In the genomic region with DNA sequence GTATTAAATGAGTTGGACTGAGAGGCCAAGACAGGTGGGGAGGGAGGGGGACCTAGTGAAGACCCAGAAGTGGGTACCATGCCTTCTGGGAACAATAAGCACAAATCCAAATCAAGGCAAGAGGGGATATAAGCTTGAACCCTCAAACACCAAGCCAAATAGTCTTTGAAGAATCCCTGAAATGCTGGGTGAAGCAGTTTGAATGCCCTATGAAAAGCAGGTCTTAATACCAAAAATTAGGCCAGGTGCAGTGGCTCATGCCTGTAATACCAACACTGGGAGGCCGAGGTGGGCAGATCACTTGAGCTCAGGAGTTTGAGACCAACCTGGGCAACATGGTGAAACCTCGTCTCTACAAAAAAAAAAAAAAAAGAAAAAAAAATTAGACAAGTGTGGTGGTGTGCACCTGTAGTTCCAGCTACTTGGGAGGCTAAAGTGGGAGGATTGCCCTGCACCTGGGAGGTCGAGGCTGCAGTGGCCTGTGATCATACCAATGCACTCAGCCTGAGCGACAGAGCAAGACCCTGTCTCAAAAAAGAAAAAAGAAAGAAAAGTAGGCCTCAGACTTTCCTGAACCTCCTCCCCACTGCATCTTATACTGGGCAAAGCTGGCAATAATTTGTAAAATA, we compare ENCODE assay signal across 9 cellular contexts. TPM values are rescaled to one million over a fixed set of nuclear protein-coding genes. Genes with fewer than 3 reads are reported as not detected.
A peak's percentile ranks its signal among the peaks of the same experiment; 100 is the strongest.
DNase-seq lines count a peak whose midpoint lies in the region; ATAC-seq and TF ChIP-seq lines count a peak whose summit lies in the region.
"Had no signal": no experiment of that assay in that cellular context is flagged by ENCODE, and none has a peak within 500 bp of the region (broad histone marks: within the 10 kb centered on the region; RNA-seq: fewer than 3 reads in every experiment).

No MANE protein-coding gene starts in this region.

- H3K9me3 ChIP-seq in DND-41 (ENCODE audit: insufficient read depth, low read length, severe bottlenecking) (no peaks in the 10 kb centered on the region), skeletal muscle tissue (ENCODE audit: control insufficient read depth in 3 of 3, low read length in 3 of 3) (no peaks in the 10 kb centered on the region)
- no peaks in the 10 kb centered on the region for H3K9me3 ChIP-seq in effector memory CD4-positive, alpha-beta T cell (ENCODE audit: control insufficient read depth, low read length)

- H3K27me3 ChIP-seq in DND-41 (ENCODE audit: insufficient read depth, low read length, poor library complexity) (no peaks in the 10 kb centered on the region), skeletal muscle tissue (ENCODE audit: control insufficient read depth in 3 of 3, insufficient read depth in 3 of 3, low read length in 3 of 3) (no peaks in the 10 kb centered on the region)
- H3K27me3 ChIP-seq in effector memory CD4-positive, alpha-beta T cell (replicated peaks; ENCODE audit: control insufficient read depth, insufficient read depth, low read length, poor library complexity, severe bottlenecking) = no peaks in the 10 kb centered on the region

- ATAC-seq in DND-41 (ENCODE audit: insufficient read depth, low read depth) (no peak), GM19452 (IDR thresholded peaks at IDR 0.05; ENCODE audit: unreplicated experiment) (no peak)
- ATAC-seq: HCT116 had no signal

- H3K4me3 ChIP-seq in DND-41 (ENCODE audit: low read depth in 1 of 2, low read length in 2 of 2) (no peak overlapping the region), skeletal muscle tissue (ENCODE audit: low read length in 3 of 3) (no peak overlapping the region)
- no peak overlapping the region for H3K4me3 ChIP-seq in effector memory CD4-positive, alpha-beta T cell (ENCODE audit: insufficient read depth, low read depth, low read length, poor library complexity, severe bottlenecking)

- DNase-seq in DND-41 (no peak), RWPE1 (ENCODE audit: low spot score) (no peak), GM19240 (ENCODE audit: insufficient read length, low spot score) (no peak), islet precursor cell (no peak), NCI-H2196 treated with DMSO at 0.1 percent for 48 hours (lab: John Stamatoyannopoulos, UW; ENCODE audit: unreplicated experiment) (no peak)
- no peak for DNase-seq in effector memory CD4-positive, alpha-beta T cell

- H3K27ac ChIP-seq in DND-41 (ENCODE audit: low read length) (peak overlapping the region; percentile 19; the same call in 1 of the 2 replicates), RWPE1 (0 out of 2 replicates have a peak overlapping the region, but pooled peaks have one; percentile 34), skeletal muscle tissue (ENCODE audit: low read depth, low read length) (peak overlapping the region; percentile 100)
- H3K27ac ChIP-seq in effector memory CD4-positive, alpha-beta T cell (ENCODE audit: insufficient read depth, low read length, poor library complexity, severe bottlenecking) = peak overlapping the region; percentile 100

- H3K4me2 ChIP-seq in DND-41 (ENCODE audit: insufficient read depth, low read length) = 0 out of 2 replicates have a peak overlapping the region, but pooled peaks have one; percentile 8

- no peak overlapping the region for H2AFZ ChIP-seq in DND-41 (ENCODE audit: low read depth, low read length)

- CTCF ChIA-PET in RWPE1 (lab: Yijun Ruan, JAX) = no interaction called here

- peaks cover 58% of the 10 kb centered on the region for H3K79me2 ChIP-seq in DND-41 (ENCODE audit: insufficient read depth, low read length)

- H3K9ac ChIP-seq in DND-41 (ENCODE audit: low read depth, low read length) (no peak overlapping the region), skeletal muscle tissue (ENCODE audit: low read depth in 1 of 3, low read length in 3 of 3) (peak overlapping the region in 1 of 3 donors; percentile 95)

- TF ChIP-seq CTCF in DND-41 (IDR thresholded peaks at IDR 0.05; ENCODE audit: borderline replicate concordance, extremely low read depth, low read length, poor library complexity, severe bottlenecking) (no peak), RWPE1 (conservative IDR thresholded peaks at IDR 0.05; ENCODE audit: low read depth) (no peak)

- peaks cover 49% of the 10 kb centered on the region for H3K4me1 ChIP-seq in DND-41 (ENCODE audit: insufficient read depth, low read length)
- H3K4me1 ChIP-seq in effector memory CD4-positive, alpha-beta T cell (ENCODE audit: control insufficient read depth, insufficient read depth, low read length, poor library complexity, severe bottlenecking) = peaks cover 54% of the 10 kb centered on the region
- H3K4me1 ChIP-seq in skeletal muscle tissue (ENCODE audit: control insufficient read depth in 3 of 3, insufficient read depth in 3 of 3, low read length in 3 of 3) = peaks cover 16 to 39% (median 25%) of the 10 kb centered on the region in 3 donors

- POLR2A ChIA-PET in RWPE1 (lab: Yijun Ruan, JAX; ENCODE audit: low non-redundant PET) = interaction anchor here (0.5 kb wide), 1 partner anchor 162 kb away, joined by 15 read pairs; no protein-coding TSS in a partner anchor

- H3K36me3 ChIP-seq in DND-41 (ENCODE audit: insufficient read depth, low read length) = peaks cover 24% of the 10 kb centered on the region
- H3K36me3 ChIP-seq in effector memory CD4-positive, alpha-beta T cell (ENCODE audit: control insufficient read depth, insufficient read depth, low read length) = peaks cover 5% of the 10 kb centered on the region
- peaks cover 10 to 11% (median 11%) of the 10 kb centered on the region in 3 donors for H3K36me3 ChIP-seq in skeletal muscle tissue (ENCODE audit: control insufficient read depth in 3 of 3, insufficient read depth in 3 of 3, low read length in 3 of 3)

- peaks cover 13% of the 10 kb centered on the region for H4K20me1 ChIP-seq in DND-41 (ENCODE audit: insufficient read depth, low read length)

RNA-seq across cellular contexts. Expression of a gene that starts 3.5 kb away (rescaled TPM):
- 45.4 TPM for total RNA-seq in skeletal muscle tissue

Comparison
In these comparisons a context has a peak if more than half of its experiments do, and no peak if none do; other contexts are left out.
1. H3K27ac ChIP-seq: peak in every context shown above with its lines; median percentile 100 in effector memory CD4-positive, alpha-beta T cell; 100 in skeletal muscle tissue; 34 in RWPE1; 19 in DND-41.